In genomic region chr11:66694732-66695207, GRCh38 we compare ENCODE assay signal across 8 cellular contexts. TPM values are rescaled to one million over a fixed set of nuclear protein-coding genes. Genes with fewer than 3 reads are reported as not detected.
DNase-seq lines count a peak whose midpoint lies in the region; ATAC-seq, FAIRE-seq and TF ChIP-seq lines count a peak whose summit lies in the region.

No MANE protein-coding gene starts in this region.

- DNase-seq in GM12865 (ENCODE audit: low read depth) (peak; percentile 91), LoVo (ENCODE audit: low spot score) (peak; percentile 84), RCC 7860 (ENCODE audit: low spot score) (peak; percentile 90), fibroblast of lung (ENCODE audit: low read depth in 2 of 2) (peak; percentile 97)
- peak; percentile 83 for DNase-seq in activated T-cell treated with anti-CD3 and anti-CD28 coated beads, Interleukin-2, amount 50 U/mL, for 4 hours
- peak; percentile 75 for DNase-seq in stimulated activated naive CD4-positive, alpha-beta T cell treated with Interleukin-2 at 50 U/mL for 16 hours (lab: John Stamatoyannopoulos, UW)

- H3K4me2 ChIP-seq in fibroblast of lung (ENCODE audit: extremely low read depth, insufficient read depth, low read length): no peak overlapping the region

- H3K27ac ChIP-seq in fibroblast of lung (ENCODE audit: insufficient read depth, low read length): no peak overlapping the region

- H3K36me3 ChIP-seq in fibroblast of lung (ENCODE audit: control insufficient read depth, insufficient read depth, low read length): no peaks in the 10 kb centered on the region

- H3K4me3 Mint-ChIP-seq in activated T-cell treated with anti-CD3 and anti-CD28 coated beads, Interleukin-2, amount 50 U/mL, for 4 hours: no peak overlapping the region
- H3K4me3 Mint-ChIP-seq in nephron: no peak overlapping the region

- no peaks in the 10 kb centered on the region for H3K79me2 ChIP-seq in fibroblast of lung (ENCODE audit: control insufficient read depth, insufficient read depth, low read length)

- ATAC-seq in activated T-cell treated with anti-CD3 and anti-CD28 coated beads, Interleukin-2, amount 50 U/mL, for 4 hours: peak; percentile 87 to 89
- ATAC-seq in GM18520 (IDR thresholded peaks at IDR 0.05; ENCODE audit: unreplicated experiment): no peak

- TF ChIP-seq CTCF in GM12865 (IDR thresholded peaks at IDR 0.05; ENCODE audit: insufficient read depth, low read depth, low read length, missing control alignments) (peak; percentile 93), fibroblast of lung (conservative IDR thresholded peaks at IDR 0.05 in 1 of 2, IDR thresholded peaks at IDR 0.05 in 1 of 2; ENCODE audit: low read depth in 1 of 2, low read length in 2 of 2) (peak; percentile 92 to 97), nephron (IDR thresholded peaks at IDR 0.05; ENCODE audit: unreplicated experiment in 3 of 3) (peak; percentile 90 to 95 (median 94))

- peak; percentile 79 for FAIRE-seq in RCC 7860 (lab: Jason Lieb, UNC)

- H3K4me3 ChIP-seq in GM12865 (ENCODE audit: low read depth, low read length) (no peak overlapping the region), fibroblast of lung (replicated peaks in 1 of 4; ENCODE audit: control extremely low read depth in 1 of 4, insufficient read depth in 1 of 4, low read depth in 3 of 4, low read length in 4 of 4) (no peak overlapping the region)

- H3K27me3 Mint-ChIP-seq in activated T-cell treated with anti-CD3 and anti-CD28 coated beads, Interleukin-2, amount 50 U/mL, for 4 hours (ENCODE audit: low read depth): no peaks in the 10 kb centered on the region
- no peaks in the 10 kb centered on the region for H3K27me3 Mint-ChIP-seq in nephron (ENCODE audit: low read depth)

- no peaks in the 10 kb centered on the region for H3K4me1 ChIP-seq in fibroblast of lung (ENCODE audit: control insufficient read depth, extremely low read depth, insufficient read depth, low read length)

- no peaks in the 10 kb centered on the region for H4K20me1 ChIP-seq in fibroblast of lung (ENCODE audit: control insufficient read depth, extremely low read depth, insufficient read depth, low read length)

- H3K27me3 ChIP-seq in fibroblast of lung (ENCODE audit: control insufficient read depth, insufficient read depth, low read length): no peaks in the 10 kb centered on the region

- no peaks in the 10 kb centered on the region for H3K4me1 Mint-ChIP-seq in activated T-cell treated with anti-CD3 and anti-CD28 coated beads, Interleukin-2, amount 50 U/mL, for 4 hours (ENCODE audit: low read depth)
- H3K4me1 Mint-ChIP-seq in nephron: no peaks in the 10 kb centered on the region

- no peak overlapping the region for H3K9ac ChIP-seq in fibroblast of lung (ENCODE audit: insufficient read depth, low read length)

- no peaks in the 10 kb centered on the region for H3K9me3 ChIP-seq in fibroblast of lung (ENCODE audit: control insufficient read depth, insufficient read depth, low read depth, low read length)

- no peaks in the 10 kb centered on the region for H3K36me3 Mint-ChIP-seq in activated T-cell treated with anti-CD3 and anti-CD28 coated beads, Interleukin-2, amount 50 U/mL, for 4 hours (ENCODE audit: insufficient read depth)
- H3K36me3 Mint-ChIP-seq in nephron (ENCODE audit: low read depth): peaks cover 20% of the 10 kb centered on the region

- no peaks in the 10 kb centered on the region for H3K9me3 Mint-ChIP-seq in activated T-cell treated with anti-CD3 and anti-CD28 coated beads, Interleukin-2, amount 50 U/mL, for 4 hours
- no peaks in the 10 kb centered on the region for H3K9me3 Mint-ChIP-seq in nephron

- peak overlapping the region in 1 of 3 experiments; percentile 35 for H3K27ac Mint-ChIP-seq in nephron

- no peak overlapping the region for H2AFZ ChIP-seq in fibroblast of lung (ENCODE audit: low read length)

RNA-seq across cellular contexts. Expression of gene RBM4B, which starts 17.1 kb away (rescaled TPM):
- 10 to 100 TPM in 2 of 3 donors, 1 to 10 TPM in 1; 9.0 to 14.9 (median 12.5) TPM for total RNA-seq in activated T-cell treated with anti-CD3 and anti-CD28 coated beads, Interleukin-2, amount 50 U/mL, for 4 hours
- total RNA-seq in fibroblast of lung: 28.0 and 28.4 TPM in 2 replicates
- 24.6 and 27.8 TPM in 2 replicates for polyA plus RNA-seq in fibroblast of lung
- polyA plus RNA-seq in fibroblast of lung (2012): 16.0 and 18.3 TPM in 2 replicates
- polyA minus RNA-seq in fibroblast of lung (ENCODE audit: low replicate concordance): 7.6 and 11.9 TPM in 2 replicates

RNA-seq across cellular contexts. Expression of gene SPTBN2, which starts 34.2 kb away (rescaled TPM):
- under 1 TPM; 0.81 to 0.92 (median 0.82) TPM for total RNA-seq in activated T-cell treated with anti-CD3 and anti-CD28 coated beads, Interleukin-2, amount 50 U/mL, for 4 hours
- total RNA-seq in fibroblast of lung: 0.51 and 0.99 TPM in 2 replicates
- polyA plus RNA-seq in fibroblast of lung: 0.09 and 0.53 TPM in 2 replicates
- polyA plus RNA-seq in fibroblast of lung (2012): 0.29 and 0.55 TPM in 2 replicates
- polyA minus RNA-seq in fibroblast of lung (ENCODE audit: low replicate concordance): 1.3 and 3.3 TPM in 2 replicates

RNA-seq across cellular contexts. Expression of gene RBM4, which starts 56.3 kb away (rescaled TPM):
- total RNA-seq in activated T-cell treated with anti-CD3 and anti-CD28 coated beads, Interleukin-2, amount 50 U/mL, for 4 hours: 100 to 1,000 TPM; 135 to 150 (median 138) TPM
- 91.2 and 105 TPM in 2 replicates for total RNA-seq in fibroblast of lung
- 161 and 193 TPM in 2 replicates for polyA plus RNA-seq in fibroblast of lung
- polyA plus RNA-seq in fibroblast of lung (2012): 140 and 156 TPM in 2 replicates
- polyA minus RNA-seq in fibroblast of lung (ENCODE audit: low replicate concordance): 80.4 and 108 TPM in 2 replicates
